Comparison of ENCODE assay signal across 35 cellular contexts in genomic region chr7:82631998-82632397, GRCh38.
DNase-seq lines count a peak whose midpoint lies in the region; ATAC-seq and TF ChIP-seq lines count a peak whose summit lies in the region.
"Had no signal": no experiment of that assay in that cellular context is flagged by ENCODE, and none has a peak within 500 bp of the region (broad histone marks: within the 10 kb centered on the region; RNA-seq: fewer than 3 reads in every experiment).

No MANE protein-coding gene starts in this region.

- H3F3A ChIP-seq in smooth muscle cell (ENCODE audit: low read depth) = no peaks in the 10 kb centered on the region

- no peaks in the 10 kb centered on the region for H4K20me1 ChIP-seq in smooth muscle cell (ENCODE audit: low read depth)

- no peaks in the 10 kb centered on the region for H3K79me2 ChIP-seq in smooth muscle cell (ENCODE audit: low read depth)

- H3K9ac ChIP-seq in adipocyte (ENCODE audit: low read length) (no peak overlapping the region), smooth muscle cell (ENCODE audit: low read depth) (no peak overlapping the region)

- H3K4me3 ChIP-seq in adipocyte (ENCODE audit: low read length) (peak overlapping the region; percentile 35), smooth muscle cell (no peak overlapping the region)
- H3K4me3 ChIP-seq: HAP-1, left ventricle myocardium inferior, pancreas, SJCRH30 had no signal

- peaks cover 17% of the 10 kb centered on the region for H3K4me1 ChIP-seq in adipocyte (ENCODE audit: control insufficient read depth, insufficient read depth, low read length)
- no peaks in the 10 kb centered on the region for H3K4me1 ChIP-seq in smooth muscle cell (ENCODE audit: low read depth)
- H3K4me1 ChIP-seq: HAP-1, left ventricle myocardium inferior, pancreas, SJCRH30 had no signal

- H3K27me3 ChIP-seq in adipocyte (replicated peaks; ENCODE audit: control insufficient read depth, insufficient read depth, low read length) = no peaks in the 10 kb centered on the region
- no peaks in the 10 kb centered on the region for H3K27me3 ChIP-seq in smooth muscle cell (ENCODE audit: low read depth)
- H3K27me3 ChIP-seq: pancreas, SJCRH30 had no signal

- WGBS in smooth muscle cell (ENCODE audit: low lambda C conversion rate) = 36% methylated on average over 3 of the region's 3 CpGs

- H2AFZ ChIP-seq in smooth muscle cell (ENCODE audit: low read depth) = no peak overlapping the region

- H3K36me3 ChIP-seq in adipocyte (ENCODE audit: control insufficient read depth, insufficient read depth, low read length, severe bottlenecking) (no peaks in the 10 kb centered on the region), smooth muscle cell (ENCODE audit: low read depth) (no peaks in the 10 kb centered on the region)
- H3K36me3 ChIP-seq: HAP-1, left ventricle myocardium inferior, pancreas, SJCRH30 had no signal

- peak overlapping the region; percentile 20 for H3K27ac ChIP-seq in smooth muscle cell (ENCODE audit: low read depth)
- H3K27ac ChIP-seq: 22Rv1, left ventricle myocardium inferior, pancreas, SJCRH30, VCaP had no signal

- H3K9me3 ChIP-seq in adipocyte (ENCODE audit: control insufficient read depth, low read length) (no peaks in the 10 kb centered on the region), smooth muscle cell (replicated peaks; ENCODE audit: low read depth) (no peaks in the 10 kb centered on the region)
- H3K9me3 ChIP-seq: HAP-1, pancreas, SJCRH30 had no signal

- ATAC-seq in HG02642 (IDR thresholded peaks at IDR 0.05; ENCODE audit: poor library complexity, unreplicated experiment) = no peak
- ATAC-seq: activated CD4-positive, alpha-beta T cell treated with anti-CD3 and anti-CD28 coated beads for 36 hours; HepG2; pancreas; stimulated activated naive CD8-positive, alpha-beta T cell treated with anti-CD3 and anti-CD28 coated beads, Interleukin-15, amount 100 ng/mL, for 72 hours had no signal

- TF ChIP-seq CTCF in smooth muscle cell (IDR thresholded peaks at IDR 0.05; ENCODE audit: borderline replicate concordance, insufficient read depth, poor library complexity, severe bottlenecking) = no peak

- peak; percentile 8 for DNase-seq in NCI-H446 treated with DMSO at 0.1 percent for 48 hours (lab: John Stamatoyannopoulos, UW)
- no peak for DNase-seq in NCI-H446 (lab: John Stamatoyannopoulos, UW)
- DNase-seq in adipocyte (ENCODE audit: low read depth) = peak; percentile 44
- peak; percentile 62 for DNase-seq in fibroblast of peridontal ligament (ENCODE audit: extremely low read depth)
- DNase-seq in smooth muscle cell (lab: John Stamatoyannopoulos, UW; ENCODE audit: unreplicated experiment) = no peak
- DNase-seq in activated naive CD4-positive, alpha-beta T cell treated with Interleukin-2 at 50 U/mL for 16 hours = no peak
- DNase-seq in inferior parietal cortex (ENCODE audit: extremely low spot score) = no peak
- DNase-seq: activated CD4-positive, alpha-beta T cell treated with anti-CD3 and anti-CD28 coated beads for 36 hours; activated effector memory CD4-positive, alpha-beta T cell treated with anti-CD3 and anti-CD28 coated beads, Interleukin-2, amount 50 U/mL, for 16 hours; activated naive CD8-positive, alpha-beta T cell treated with anti-CD3 and anti-CD28 coated beads for 36 hours; activated T-cell treated with anti-CD3 and anti-CD28 coated beads, Interleukin-2, amount 50 U/mL, for 1 hour; AML-193; Calu3; CD4-positive, CD25-positive, alpha-beta regulatory T cell; dermis blood vessel endothelial cell; endodermal cell; islet precursor cell; Karpas-422; left ventricle myocardium inferior; mesendoderm; MV-4-11; NCI-H510A; pancreas; retina; RPMI8226; SJCRH30; stimulated activated CD4-positive, alpha-beta T cell treated with anti-CD3 and anti-CD28 coated beads, Interleukin-1b, Interleukin-23, amount 100 ng/mL, for 48 hours; stimulated activated CD8-positive, alpha-beta memory T cell treated with anti-CD3 and anti-CD28 coated beads, Interleukin-4, amount 100 ng/mL, for 48 hours; stimulated activated naive CD8-positive, alpha-beta T cell treated with anti-CD3 and anti-CD28 coated beads, Interleukin-15, amount 100 ng/mL, for 72 hours; T1000 had no signal

- peak overlapping the region; percentile 39 for H3K4me2 ChIP-seq in smooth muscle cell

Comparison
In these comparisons a context has a peak if more than half of its experiments do, and no peak if none do; other contexts are left out.
1. DNase-seq: peak in NCI-H446 treated with DMSO at 0.1 percent for 48 hours (single experiment), adipocyte (single experiment) and fibroblast of peridontal ligament (single experiment); none in NCI-H446 (0 of 2), smooth muscle cell (single experiment), activated naive CD4-positive, alpha-beta T cell treated with Interleukin-2 at 50 U/mL for 16 hours (single experiment) and inferior parietal cortex (single experiment).